Comparison of ENCODE assay signal across 18 cellular contexts in genomic region chr11:9341638-9342137, GRCh38.
"Had no signal": no experiment of that assay in that cellular context is flagged by ENCODE, and none has a peak within 500 bp of the region (broad histone marks: within the 10 kb centered on the region; RNA-seq: fewer than 3 reads in every experiment).

No MANE protein-coding gene starts in this region.

- H3K9me3 ChIP-seq: transverse colon, uterus had no signal

- H3K4me1 ChIP-seq: foreskin keratinocyte, transverse colon, uterus had no signal

- H3K36me3 ChIP-seq: transverse colon, uterus had no signal

- H3K27ac ChIP-seq: epithelial cell of prostate, foreskin keratinocyte, transverse colon, uterus had no signal

- DNase-seq: activated CD4-positive, alpha-beta T cell treated with anti-CD3 and anti-CD28 coated beads, Interleukin-2, amount 50 U/mL, for 4 hours; activated CD8-positive, alpha-beta memory T cell treated with anti-CD3 and anti-CD28 coated beads, Interleukin-2, amount 50 U/mL, for 48 hours; activated naive CD4-positive, alpha-beta T cell treated with anti-CD3 and anti-CD28 coated beads for 36 hours; activated T-cell treated with anti-CD3 and anti-CD28 coated beads, Interleukin-2, amount 50 U/mL, for 4 hours; amygdala; cortex of kidney; endodermal cell; foreskin keratinocyte; immature natural killer cell; left ventricle myocardium superior; stimulated activated CD4-positive, alpha-beta T cell treated with anti-CD3 and anti-CD28 coated beads, Interleukin-4, amount 100 ng/mL, for 4 hours; stimulated activated naive CD8-positive, alpha-beta T cell treated with anti-CD3 and anti-CD28 coated beads, Interleukin-15, amount 100 ng/mL, for 72 hours; T-helper 9 cell; transverse colon; uterus had no signal

- ATAC-seq: activated T-cell treated with anti-CD3 and anti-CD28 coated beads, Interleukin-2, amount 50 U/mL, for 4 hours; foreskin keratinocyte; left ventricle myocardium superior; natural killer cell treated with Interleukin-12 subunit alpha and Interleukin-12 subunit beta and Interleukin-15 and Interleukin-18, amount 100 ng/mL, for 72 hours; stimulated activated naive CD8-positive, alpha-beta T cell treated with anti-CD3 and anti-CD28 coated beads, Interleukin-15, amount 100 ng/mL, for 72 hours; WTC11 had no signal

- H3K4me3 ChIP-seq: transverse colon, uterus had no signal

- H3K27me3 ChIP-seq: foreskin keratinocyte, transverse colon, uterus had no signal
